Comparison of ENCODE assay signal across 1 cellular context in genomic region chr5:126777257-126777973, GRCh38.
TF ChIP-seq lines count a peak whose summit lies in the region.

No MANE protein-coding gene starts in this region.

TF ChIP-seq in HepG2, 621 proteins besides CTCF, POLR2A, EP300 and RAD21 (continued from another document and continues in another):
- TF ChIP-seq, protein P1, sequence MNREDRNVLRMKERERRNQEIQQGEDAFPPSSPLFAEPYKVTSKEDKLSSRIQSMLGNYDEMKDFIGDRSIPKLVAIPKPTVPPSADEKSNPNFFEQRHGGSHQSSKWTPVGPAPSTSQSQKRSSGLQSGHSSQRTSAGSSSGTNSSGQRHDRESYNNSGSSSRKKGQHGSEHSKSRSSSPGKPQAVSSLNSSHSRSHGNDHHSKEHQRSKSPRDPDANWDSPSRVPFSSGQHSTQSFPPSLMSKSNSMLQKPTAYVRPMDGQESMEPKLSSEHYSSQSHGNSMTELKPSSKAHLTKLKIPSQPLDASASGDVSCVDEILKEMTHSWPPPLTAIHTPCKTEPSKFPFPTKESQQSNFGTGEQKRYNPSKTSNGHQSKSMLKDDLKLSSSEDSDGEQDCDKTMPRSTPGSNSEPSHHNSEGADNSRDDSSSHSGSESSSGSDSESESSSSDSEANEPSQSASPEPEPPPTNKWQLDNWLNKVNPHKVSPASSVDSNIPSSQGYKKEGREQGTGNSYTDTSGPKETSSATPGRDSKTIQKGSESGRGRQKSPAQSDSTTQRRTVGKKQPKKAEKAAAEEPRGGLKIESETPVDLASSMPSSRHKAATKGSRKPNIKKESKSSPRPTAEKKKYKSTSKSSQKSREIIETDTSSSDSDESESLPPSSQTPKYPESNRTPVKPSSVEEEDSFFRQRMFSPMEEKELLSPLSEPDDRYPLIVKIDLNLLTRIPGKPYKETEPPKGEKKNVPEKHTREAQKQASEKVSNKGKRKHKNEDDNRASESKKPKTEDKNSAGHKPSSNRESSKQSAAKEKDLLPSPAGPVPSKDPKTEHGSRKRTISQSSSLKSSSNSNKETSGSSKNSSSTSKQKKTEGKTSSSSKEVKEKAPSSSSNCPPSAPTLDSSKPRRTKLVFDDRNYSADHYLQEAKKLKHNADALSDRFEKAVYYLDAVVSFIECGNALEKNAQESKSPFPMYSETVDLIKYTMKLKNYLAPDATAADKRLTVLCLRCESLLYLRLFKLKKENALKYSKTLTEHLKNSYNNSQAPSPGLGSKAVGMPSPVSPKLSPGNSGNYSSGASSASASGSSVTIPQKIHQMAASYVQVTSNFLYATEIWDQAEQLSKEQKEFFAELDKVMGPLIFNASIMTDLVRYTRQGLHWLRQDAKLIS (CRISPR knock-in tag; IDR thresholded peaks at IDR 0.05) = no peak
- TF ChIP-seq ZNF446 (CRISPR knock-in tag; IDR thresholded peaks at IDR 0.05) (0 out of 2 replicates have a peak, but pooled peaks have one; percentile 72), ARNT (IDR thresholded peaks at IDR 0.05) (no peak), ETS1 (CRISPR knock-in tag; IDR thresholded peaks at IDR 0.05) (no peak), MYC (CRISPR knock-in tag; IDR thresholded peaks at IDR 0.05; ENCODE audit: borderline replicate concordance) (no peak; the same call in none of the 2 replicates), ZFP37 (CRISPR knock-in tag; IDR thresholded peaks at IDR 0.05; ENCODE audit: borderline replicate concordance) (no peak), ARID2 (CRISPR knock-in tag; IDR thresholded peaks at IDR 0.05; ENCODE audit: borderline replicate concordance) (peak; percentile 39; the same call in 1 of the 2 replicates), ZNF180 (CRISPR knock-in tag; IDR thresholded peaks at IDR 0.05; ENCODE audit: borderline replicate concordance, low read depth) (no peak), ZNF337 (CRISPR knock-in tag; IDR thresholded peaks at IDR 0.05; ENCODE audit: borderline replicate concordance, low read depth) (no peak), ZNF619 (CRISPR knock-in tag; IDR thresholded peaks at IDR 0.05) (no peak), MEIS1 (CRISPR knock-in tag; IDR thresholded peaks at IDR 0.05; ENCODE audit: borderline replicate concordance) (no peak), REPIN1 (CRISPR knock-in tag; IDR thresholded peaks at IDR 0.05; ENCODE audit: borderline replicate concordance, low read depth) (no peak), ZNF781 (CRISPR knock-in tag; IDR thresholded peaks at IDR 0.05; ENCODE audit: borderline replicate concordance, not compliant biosample characterization) (no peak), AKNA (CRISPR knock-in tag; IDR thresholded peaks at IDR 0.05; ENCODE audit: borderline replicate concordance) (no peak), KDM2A (CRISPR knock-in tag; IDR thresholded peaks at IDR 0.05; ENCODE audit: borderline replicate concordance, low read depth) (peak; percentile 54; the same call in 1 of the 2 replicates), SIX4 (CRISPR knock-in tag; IDR thresholded peaks at IDR 0.05) (no peak), CC2D1A (CRISPR knock-in tag; IDR thresholded peaks at IDR 0.05) (no peak), JUNB (CRISPR knock-in tag; IDR thresholded peaks at IDR 0.05; ENCODE audit: borderline replicate concordance) (no peak), ZBTB20 (CRISPR knock-in tag; IDR thresholded peaks at IDR 0.05; ENCODE audit: borderline replicate concordance, low read depth) (no peak), EZH2 (conservative IDR thresholded peaks at IDR 0.05; ENCODE audit: low read depth, low read length) (no peak), KLF15 (CRISPR knock-in tag; IDR thresholded peaks at IDR 0.05; ENCODE audit: borderline replicate concordance) (no peak), PAX8 (CRISPR knock-in tag; IDR thresholded peaks at IDR 0.05; ENCODE audit: borderline replicate concordance) (no peak), ZNF670 (CRISPR knock-in tag; IDR thresholded peaks at IDR 0.05; ENCODE audit: borderline replicate concordance) (no peak), ZZZ3 (CRISPR knock-in tag; IDR thresholded peaks at IDR 0.05; ENCODE audit: borderline replicate concordance) (no peak), ZNF501 (CRISPR knock-in tag; IDR thresholded peaks at IDR 0.05) (no peak), ZNF883 (CRISPR knock-in tag; IDR thresholded peaks at IDR 0.05; ENCODE audit: not compliant biosample characterization) (peak; percentile 23), ZBTB7A (CRISPR knock-in tag; IDR thresholded peaks at IDR 0.05) (0 out of 2 replicates have a peak, but pooled peaks have one; percentile 24), SP2 (CRISPR knock-in tag; IDR thresholded peaks at IDR 0.05) (no peak; the same call in none of the 2 replicates), ARHGAP35 (CRISPR knock-in tag; IDR thresholded peaks at IDR 0.05; ENCODE audit: borderline replicate concordance) (0 out of 2 replicates have a peak, but pooled peaks have one; percentile 9), ZSCAN22 (CRISPR knock-in tag; IDR thresholded peaks at IDR 0.05) (0 out of 2 replicates have a peak, but pooled peaks have one; percentile 13), FOXO4 (CRISPR knock-in tag; conservative IDR thresholded peaks at IDR 0.05) (peak; percentile 18; the same call in 1 of the 2 replicates), ZNF777 (CRISPR knock-in tag; IDR thresholded peaks at IDR 0.05) (peak; percentile 79), ZNF431 (CRISPR knock-in tag; IDR thresholded peaks at IDR 0.05; ENCODE audit: borderline replicate concordance, low read depth) (no peak)
- TF ChIP-seq, protein P2, sequence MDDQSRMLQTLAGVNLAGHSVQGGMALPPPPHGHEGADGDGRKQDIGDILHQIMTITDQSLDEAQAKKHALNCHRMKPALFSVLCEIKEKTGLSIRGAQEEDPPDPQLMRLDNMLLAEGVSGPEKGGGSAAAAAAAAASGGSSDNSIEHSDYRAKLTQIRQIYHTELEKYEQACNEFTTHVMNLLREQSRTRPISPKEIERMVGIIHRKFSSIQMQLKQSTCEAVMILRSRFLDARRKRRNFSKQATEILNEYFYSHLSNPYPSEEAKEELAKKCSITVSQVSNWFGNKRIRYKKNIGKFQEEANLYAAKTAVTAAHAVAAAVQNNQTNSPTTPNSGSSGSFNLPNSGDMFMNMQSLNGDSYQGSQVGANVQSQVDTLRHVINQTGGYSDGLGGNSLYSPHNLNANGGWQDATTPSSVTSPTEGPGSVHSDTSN (CRISPR knock-in tag; IDR thresholded peaks at IDR 0.05; ENCODE audit: borderline replicate concordance) = no peak
- TF ChIP-seq, protein P3, sequence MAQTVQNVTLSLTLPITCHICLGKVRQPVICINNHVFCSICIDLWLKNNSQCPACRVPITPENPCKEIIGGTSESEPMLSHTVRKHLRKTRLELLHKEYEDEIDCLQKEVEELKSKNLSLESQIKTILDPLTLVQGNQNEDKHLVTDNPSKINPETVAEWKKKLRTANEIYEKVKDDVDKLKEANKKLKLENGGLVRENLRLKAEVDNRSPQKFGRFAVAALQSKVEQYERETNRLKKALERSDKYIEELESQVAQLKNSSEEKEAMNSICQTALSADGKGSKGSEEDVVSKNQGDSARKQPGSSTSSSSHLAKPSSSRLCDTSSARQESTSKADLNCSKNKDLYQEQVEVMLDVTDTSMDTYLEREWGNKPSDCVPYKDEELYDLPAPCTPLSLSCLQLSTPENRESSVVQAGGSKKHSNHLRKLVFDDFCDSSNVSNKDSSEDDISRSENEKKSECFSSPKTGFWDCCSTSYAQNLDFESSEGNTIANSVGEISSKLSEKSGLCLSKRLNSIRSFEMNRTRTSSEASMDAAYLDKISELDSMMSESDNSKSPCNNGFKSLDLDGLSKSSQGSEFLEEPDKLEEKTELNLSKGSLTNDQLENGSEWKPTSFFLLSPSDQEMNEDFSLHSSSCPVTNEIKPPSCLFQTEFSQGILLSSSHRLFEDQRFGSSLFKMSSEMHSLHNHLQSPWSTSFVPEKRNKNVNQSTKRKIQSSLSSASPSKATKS (CRISPR knock-in tag; IDR thresholded peaks at IDR 0.05) = no peak; the same call in 1 of the 2 replicates
- TF ChIP-seq, protein P4, sequence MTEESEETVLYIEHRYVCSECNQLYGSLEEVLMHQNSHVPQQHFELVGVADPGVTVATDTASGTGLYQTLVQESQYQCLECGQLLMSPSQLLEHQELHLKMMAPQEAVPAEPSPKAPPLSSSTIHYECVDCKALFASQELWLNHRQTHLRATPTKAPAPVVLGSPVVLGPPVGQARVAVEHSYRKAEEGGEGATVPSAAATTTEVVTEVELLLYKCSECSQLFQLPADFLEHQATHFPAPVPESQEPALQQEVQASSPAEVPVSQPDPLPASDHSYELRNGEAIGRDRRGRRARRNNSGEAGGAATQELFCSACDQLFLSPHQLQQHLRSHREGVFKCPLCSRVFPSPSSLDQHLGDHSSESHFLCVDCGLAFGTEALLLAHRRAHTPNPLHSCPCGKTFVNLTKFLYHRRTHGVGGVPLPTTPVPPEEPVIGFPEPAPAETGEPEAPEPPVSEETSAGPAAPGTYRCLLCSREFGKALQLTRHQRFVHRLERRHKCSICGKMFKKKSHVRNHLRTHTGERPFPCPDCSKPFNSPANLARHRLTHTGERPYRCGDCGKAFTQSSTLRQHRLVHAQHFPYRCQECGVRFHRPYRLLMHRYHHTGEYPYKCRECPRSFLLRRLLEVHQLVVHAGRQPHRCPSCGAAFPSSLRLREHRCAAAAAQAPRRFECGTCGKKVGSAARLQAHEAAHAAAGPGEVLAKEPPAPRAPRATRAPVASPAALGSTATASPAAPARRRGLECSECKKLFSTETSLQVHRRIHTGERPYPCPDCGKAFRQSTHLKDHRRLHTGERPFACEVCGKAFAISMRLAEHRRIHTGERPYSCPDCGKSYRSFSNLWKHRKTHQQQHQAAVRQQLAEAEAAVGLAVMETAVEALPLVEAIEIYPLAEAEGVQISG (CRISPR knock-in tag; IDR thresholded peaks at IDR 0.05) = peak; percentile 1; the same call in 1 of the 2 replicates
- TF ChIP-seq, protein P5, sequence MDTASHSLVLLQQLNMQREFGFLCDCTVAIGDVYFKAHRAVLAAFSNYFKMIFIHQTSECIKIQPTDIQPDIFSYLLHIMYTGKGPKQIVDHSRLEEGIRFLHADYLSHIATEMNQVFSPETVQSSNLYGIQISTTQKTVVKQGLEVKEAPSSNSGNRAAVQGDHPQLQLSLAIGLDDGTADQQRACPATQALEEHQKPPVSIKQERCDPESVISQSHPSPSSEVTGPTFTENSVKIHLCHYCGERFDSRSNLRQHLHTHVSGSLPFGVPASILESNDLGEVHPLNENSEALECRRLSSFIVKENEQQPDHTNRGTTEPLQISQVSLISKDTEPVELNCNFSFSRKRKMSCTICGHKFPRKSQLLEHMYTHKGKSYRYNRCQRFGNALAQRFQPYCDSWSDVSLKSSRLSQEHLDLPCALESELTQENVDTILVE (CRISPR knock-in tag; IDR thresholded peaks at IDR 0.05) = no peak
- TF ChIP-seq, protein P6, sequence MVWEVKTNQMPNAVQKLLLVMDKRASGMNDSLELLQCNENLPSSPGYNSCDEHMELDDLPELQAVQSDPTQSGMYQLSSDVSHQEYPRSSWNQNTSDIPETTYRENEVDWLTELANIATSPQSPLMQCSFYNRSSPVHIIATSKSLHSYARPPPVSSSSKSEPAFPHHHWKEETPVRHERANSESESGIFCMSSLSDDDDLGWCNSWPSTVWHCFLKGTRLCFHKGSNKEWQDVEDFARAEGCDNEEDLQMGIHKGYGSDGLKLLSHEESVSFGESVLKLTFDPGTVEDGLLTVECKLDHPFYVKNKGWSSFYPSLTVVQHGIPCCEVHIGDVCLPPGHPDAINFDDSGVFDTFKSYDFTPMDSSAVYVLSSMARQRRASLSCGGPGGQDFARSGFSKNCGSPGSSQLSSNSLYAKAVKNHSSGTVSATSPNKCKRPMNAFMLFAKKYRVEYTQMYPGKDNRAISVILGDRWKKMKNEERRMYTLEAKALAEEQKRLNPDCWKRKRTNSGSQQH (CRISPR knock-in tag; IDR thresholded peaks at IDR 0.05; ENCODE audit: low read depth) = no peak; the same call in 1 of the 2 replicates
